16 cellular contexts compared by ENCODE assay signal in the genomic region with DNA sequence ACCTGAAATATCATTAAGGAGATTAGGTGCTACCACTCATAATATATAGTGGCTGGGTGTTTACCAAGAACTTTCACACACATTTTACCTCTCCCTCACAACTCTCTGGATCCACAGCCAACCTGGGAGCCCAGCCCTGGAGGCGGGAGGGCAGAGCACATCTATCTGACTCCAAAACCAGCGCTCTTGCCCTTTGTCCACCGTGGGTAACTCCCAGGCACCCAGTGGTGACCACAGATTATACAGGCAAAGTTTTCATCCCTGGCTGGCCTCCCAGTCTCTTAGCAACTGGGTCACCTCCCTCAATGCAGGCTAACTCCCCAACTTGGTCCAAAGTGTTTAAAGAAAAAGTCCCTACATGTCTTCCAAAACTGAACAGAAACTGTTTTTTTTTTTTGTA. TPM values are rescaled to one million over a fixed set of nuclear protein-coding genes. Genes with fewer than 3 reads are reported as not detected.
DNase-seq lines count a peak whose midpoint lies in the region; ATAC-seq, FAIRE-seq and TF ChIP-seq lines count a peak whose summit lies in the region.
"Had no signal": no experiment of that assay in that cellular context is flagged by ENCODE, and none has a peak within 500 bp of the region (broad histone marks: within the 10 kb centered on the region; RNA-seq: fewer than 3 reads in every experiment).

No MANE protein-coding gene starts in this region.

- in situ Hi-C loops in HepG2 (cut with HindIII; ENCODE audit: extremely low pct_ligation_motif_present, low pct_unique_long_range_greater_than_20kb), result no loop called here
- in situ Hi-C loops in mammary epithelial cell (cut with MboI; ENCODE audit: low sequenced_read_pairs in 2 of 2), result no loop called here

- H3K36me3 Mint-ChIP-seq in activated T-cell treated with anti-CD3 and anti-CD28 coated beads, Interleukin-2, amount 50 U/mL, for 4 hours (ENCODE audit: insufficient read depth), result no peaks in the 10 kb centered on the region
- H3K36me3 Mint-ChIP-seq: T-cell had no signal

- H3K9me3 Mint-ChIP-seq in activated T-cell treated with anti-CD3 and anti-CD28 coated beads, Interleukin-2, amount 50 U/mL, for 4 hours, result no peaks in the 10 kb centered on the region
- H3K9me3 Mint-ChIP-seq: activated CD4-positive, alpha-beta T cell treated with anti-CD3 and anti-CD28 coated beads, Interleukin-2, amount 10 ng/mL, durations not matched to agents 7 days and 5 days; stimulated activated naive CD8-positive, alpha-beta T cell treated with anti-CD3 and anti-CD28 coated beads, Interleukin-15, amount 100 ng/mL, for 72 hours; T-cell had no signal

- ATAC-seq in HepG2, result peak; percentile 8; the same call in 1 of the 3 replicates
- ATAC-seq in activated T-cell treated with anti-CD3 and anti-CD28 coated beads, Interleukin-2, amount 50 U/mL, for 4 hours, result no peak
- ATAC-seq: stimulated activated naive CD8-positive, alpha-beta T cell treated with anti-CD3 and anti-CD28 coated beads, Interleukin-15, amount 100 ng/mL, for 72 hours; T-cell had no signal

- no peak for TF ChIP-seq RAD21 in HepG2 (CRISPR knock-in tag; IDR thresholded peaks at IDR 0.05)

- no peak overlapping the region for H3K4me3 Mint-ChIP-seq in activated T-cell treated with anti-CD3 and anti-CD28 coated beads, Interleukin-2, amount 50 U/mL, for 4 hours
- H3K4me3 Mint-ChIP-seq: activated CD4-positive, alpha-beta T cell treated with anti-CD3 and anti-CD28 coated beads, Interleukin-2, amount 10 ng/mL, durations not matched to agents 7 days and 5 days had no signal

- H3K4me2 ChIP-seq in HepG2 (ENCODE audit: low read depth, low read length) (peak overlapping the region; percentile 81), mammary epithelial cell (ENCODE audit: insufficient read depth, low read depth, low read length) (no peak overlapping the region)

- dilution Hi-C loops in mammary epithelial cell (cut with HindIII; ENCODE audit: low sequenced_read_pairs), result no loop called here

- FAIRE-seq in HepG2 (lab: Jason Lieb, UNC), result peak; percentile 47

- H3K27me3 Mint-ChIP-seq in activated T-cell treated with anti-CD3 and anti-CD28 coated beads, Interleukin-2, amount 50 U/mL, for 4 hours (ENCODE audit: low read depth), result no peaks in the 10 kb centered on the region
- H3K27me3 Mint-ChIP-seq: T-cell had no signal

- no peak overlapping the region for H3K4me3 ChIP-seq in HepG2 (replicated peaks in 1 of 3; ENCODE audit: insufficient read depth in 1 of 3, low read depth in 2 of 3, low read length in 3 of 3)
- no peak overlapping the region for H3K4me3 ChIP-seq in stomach
- H3K4me3 ChIP-seq in mammary epithelial cell (replicated peaks in 1 of 3; ENCODE audit: insufficient read depth in 1 of 3, low read depth in 2 of 3, low read length in 3 of 3), result no peak overlapping the region

- H3K79me2 ChIP-seq in HepG2 (ENCODE audit: insufficient read depth, low read length) (peaks cover 22% of the 10 kb centered on the region), mammary epithelial cell (ENCODE audit: insufficient read depth, low read length) (peaks cover 23% of the 10 kb centered on the region)

- H3K9me3 ChIP-seq in HepG2 (ENCODE audit: low read length) (no peaks in the 10 kb centered on the region), stomach (no peaks in the 10 kb centered on the region), mammary epithelial cell (replicated peaks; ENCODE audit: insufficient read depth, low read length) (no peaks in the 10 kb centered on the region)

- DNase-seq in HT-29 (ENCODE audit: low spot score) (peak; percentile 38), HepG2 (ENCODE audit: low spot score) (peak; percentile 42), stomach (peak; percentile 61), mammary epithelial cell (no peak), NCI-H510A treated with DMSO at 0.1 percent for 48 hours (lab: John Stamatoyannopoulos, UW) (no peak), epidermal melanocyte (ENCODE audit: insufficient read length, low spot score) (no peak)
- no peak for DNase-seq in activated T-cell treated with anti-CD3 and anti-CD28 coated beads, Interleukin-2, amount 50 U/mL, for 4 hours
- DNase-seq: activated CD4-positive, alpha-beta T cell treated with anti-CD3 and anti-CD28 coated beads, Interleukin-2, amount 10 ng/mL, durations not matched to agents 7 days and 5 days; GDM1; KG1; NCI-H2107; stimulated activated naive CD8-positive, alpha-beta T cell treated with anti-CD3 and anti-CD28 coated beads, Interleukin-15, amount 100 ng/mL, for 72 hours; T-cell had no signal

- no peak overlapping the region for H2AFZ ChIP-seq in HepG2 (ENCODE audit: low read length)
- no peak overlapping the region for H2AFZ ChIP-seq in mammary epithelial cell (ENCODE audit: low read depth, low read length)

- TF ChIP-seq CTCF in HepG2 (CRISPR knock-in tag; IDR thresholded peaks at IDR 0.05), result no peak
- no peak for TF ChIP-seq CTCF in stomach (IDR thresholded peaks at IDR 0.05)
- TF ChIP-seq CTCF in mammary epithelial cell (conservative IDR thresholded peaks at IDR 0.05 in 1 of 2, IDR thresholded peaks at IDR 0.05 in 1 of 2; ENCODE audit: extremely low read depth in 1 of 2, insufficient read depth in 1 of 2, low read depth in 1 of 2, low read length in 2 of 2), result no peak

- no peaks in the 10 kb centered on the region for H4K20me1 ChIP-seq in HepG2 (ENCODE audit: insufficient read depth, low read length)
- no peaks in the 10 kb centered on the region for H4K20me1 ChIP-seq in mammary epithelial cell (ENCODE audit: insufficient read depth, low read length)

- H3K36me3 ChIP-seq in HepG2 (replicated peaks in 1 of 2; ENCODE audit: control insufficient read depth in 1 of 2, insufficient read depth in 2 of 2, low read length in 2 of 2), result no peaks in the 10 kb centered on the region
- H3K36me3 ChIP-seq in stomach, result peaks cover 0 to 14% (median 3%) of the 10 kb centered on the region in 4 donors
- H3K36me3 ChIP-seq in mammary epithelial cell (ENCODE audit: insufficient read depth, low read length), result no peaks in the 10 kb centered on the region

- BruUV-seq in HepG2 (replicated peaks; lab: Mats Ljungman, UMichigan) (no TSS peak), mammary epithelial cell (replicated peaks; lab: Mats Ljungman, UMichigan) (no TSS peak)

- TF ChIP-seq POLR2A in HepG2 (IDR thresholded peaks at IDR 0.05; ENCODE audit: insufficient read depth in 1 of 2, low read depth in 2 of 2, low read length in 2 of 2), result no peak
- no peak for TF ChIP-seq POLR2A in stomach (IDR thresholded peaks at IDR 0.05)

- H3K27ac ChIP-seq in angular gyrus (ENCODE audit: low read depth, low read length) (peak overlapping the region; percentile 3), HepG2 (ENCODE audit: extremely low read length, insufficient read depth, low read length) (peak overlapping the region; percentile 28), stomach (peak overlapping the region; percentile 9 to 55 (median 39)), mammary epithelial cell (ENCODE audit: insufficient read depth, low read depth, low read length) (no peak overlapping the region)
- H3K27ac ChIP-seq: epithelial cell of prostate had no signal

- H3K9ac ChIP-seq in HepG2 (ENCODE audit: insufficient read depth, low read depth, low read length) (no peak overlapping the region), mammary epithelial cell (ENCODE audit: insufficient read depth, low read length) (no peak overlapping the region)

- H3K4me1 Mint-ChIP-seq in activated T-cell treated with anti-CD3 and anti-CD28 coated beads, Interleukin-2, amount 50 U/mL, for 4 hours (ENCODE audit: low read depth), result peaks cover 7% of the 10 kb centered on the region

- 50% methylated on average over 3 of the region's 3 CpGs for WGBS in HepG2 (ENCODE audit: low lambda C conversion rate)
- WGBS in stomach, 5 donors, result 30 to 48% (median 39%) methylated on average over 3 of the region's 3 CpGs
- WGBS in mammary epithelial cell (ENCODE audit: low coverage, missing lambda C conversion rate), result 68% methylated on average over 3 of the region's 3 CpGs

- no peak for TF ChIP-seq EP300 in HepG2 (IDR thresholded peaks at IDR 0.05; ENCODE audit: low read depth in 2 of 2, low read length in 2 of 2)
- TF ChIP-seq EP300 in HepG2 (CRISPR knock-in tag; IDR thresholded peaks at IDR 0.05; ENCODE audit: borderline replicate concordance), result no peak
- TF ChIP-seq EP300 in stomach (IDR thresholded peaks at IDR 0.05), result no peak

- CTCF ChIA-PET in HepG2 (lab: Yijun Ruan, JAX; ENCODE audit: low intra/inter-chr PET ratio, low total read pairs) (no interaction called here), mammary epithelial cell (lab: Charles Lee; ENCODE audit: low non-redundant PET) (no interaction called here)

- intact Hi-C loops in HepG2 (cut with micrococcal nuclease; ENCODE audit: unreplicated experiment), result no loop called here
- intact Hi-C loops in stomach (cut with DNase I; ENCODE audit: low total_unique reads), result no loop called here
- intact Hi-C loops in mammary epithelial cell (cut with micrococcal nuclease), result no loop called here

- H3K27me3 ChIP-seq in HepG2 (ENCODE audit: control insufficient read depth in 1 of 2, insufficient read depth in 2 of 2, low read length in 2 of 2) (no peaks in the 10 kb centered on the region; a peak in 1 of 5 replicates), stomach (no peaks in the 10 kb centered on the region), mammary epithelial cell (ENCODE audit: insufficient read depth, low read length) (no peaks in the 10 kb centered on the region)

- POLR2A ChIA-PET in HepG2 (lab: Yijun Ruan, JAX), result no interaction called here

- peaks cover 77% of the 10 kb centered on the region for H3K4me1 ChIP-seq in HepG2 (ENCODE audit: insufficient read depth, low read length)
- peaks cover 56 to 76% (median 65%) of the 10 kb centered on the region in 4 donors for H3K4me1 ChIP-seq in stomach
- peaks cover 56% of the 10 kb centered on the region for H3K4me1 ChIP-seq in mammary epithelial cell (ENCODE audit: insufficient read depth, low read length)

RNA-seq across cellular contexts. Expression of a gene that starts 2.4 kb away (rescaled TPM):
- 4.0 and 5.7 TPM in 2 replicates for total RNA-seq in HT-29 (2014; rRNA removed; shearing (Covaris generic))
- 6.0 and 13.2 TPM in 2 replicates for total RNA-seq in HepG2 (2016; rRNA removed; fragmentation: Illumina TruSeq; extraction: Trizol)
- 4.1 and 4.7 TPM in 2 replicates for total RNA-seq in HepG2 (2016; cell fraction: cytosol; rRNA removed; fragmentation: Illumina TruSeq; extraction: Trizol; ENCODE audit: low read depth)
- total RNA-seq in HepG2 (2016; cell fraction: insoluble cytoplasmic fraction; rRNA removed; fragmentation: Illumina TruSeq; extraction: Trizol), result 6.2 and 13.0 TPM in 2 replicates
- 10.2 and 10.4 TPM in 2 replicates for total RNA-seq in HepG2 (2016; cell fraction: membrane; rRNA removed; fragmentation: Illumina TruSeq; extraction: Trizol)
- 8.2 and 9.4 TPM in 2 replicates for total RNA-seq in HepG2 (2016; cell fraction: nucleus; rRNA removed; fragmentation: Illumina TruSeq; extraction: Trizol)
- polyA plus RNA-seq in HepG2 (2011; rRNA removed), result 16.6 and 20.2 TPM in 2 replicates
- polyA plus RNA-seq in HepG2 (2011; cell fraction: cytosol; rRNA removed), result 19.1 and 22.5 TPM in 2 replicates
- 17.0 and 18.5 TPM in 2 replicates for polyA plus RNA-seq in HepG2 (2011; cell fraction: nucleus; rRNA removed)
- polyA plus RNA-seq in HepG2 (2012), result 13.9 and 14.2 TPM in 2 replicates
- polyA plus RNA-seq in HepG2 (2016; cell fraction: cytosol; fragmentation: Illumina TruSeq; extraction: Trizol; ENCODE audit: low read depth), result 2.4 TPM in 2 replicates
- 4.5 and 5.3 TPM in 2 replicates for polyA plus RNA-seq in HepG2 (2016; cell fraction: insoluble cytoplasmic fraction; fragmentation: Illumina TruSeq; extraction: Trizol; ENCODE audit: low read depth)
- 5.2 and 5.6 TPM in 2 replicates for polyA plus RNA-seq in HepG2 (2016; cell fraction: membrane; fragmentation: Illumina TruSeq; extraction: Trizol; ENCODE audit: low read depth)
- 19.6 and 20.2 TPM in 2 replicates for polyA plus RNA-seq in HepG2 (2016; cell fraction: nucleus; fragmentation: Illumina TruSeq; extraction: Trizol; ENCODE audit: insufficient read depth, low read depth)
- 21.8 and 127 TPM in 2 replicates for polyA minus RNA-seq in HepG2 (2011; rRNA and poly(A)+ RNA removed; ENCODE audit: low replicate concordance)
- polyA minus RNA-seq in HepG2 (2011; cell fraction: cytosol; rRNA and poly(A)+ RNA removed), result 28.0 and 29.7 TPM in 2 replicates
- polyA minus RNA-seq in HepG2 (2011; cell fraction: nucleus; rRNA and poly(A)+ RNA removed), result 6.8 and 10.7 TPM in 2 replicates
- total RNA-seq in stomach, result 1 to 10 TPM; 1.8 to 9.9 (median 5.3) TPM
- polyA plus RNA-seq in stomach, result 10 to 100 TPM in 1 of 3 donors, 1 to 10 TPM in 2; 4.3 to 10.5 (median 5.4) TPM
- 10 to 100 TPM; 21.6 to 28.3 TPM for total RNA-seq in mammary epithelial cell
- polyA plus RNA-seq in mammary epithelial cell, result 18.2 TPM
- 17.3 TPM for polyA minus RNA-seq in mammary epithelial cell
- total RNA-seq in activated T-cell treated with anti-CD3 and anti-CD28 coated beads, Interleukin-2, amount 50 U/mL, for 4 hours, result 1 to 10 TPM; 4.5 to 7.5 (median 5.4) TPM

RNA-seq across cellular contexts. Expression of a gene that starts 13.9 kb away (rescaled TPM):
- 8.3 and 11.4 TPM in 2 replicates for total RNA-seq in HT-29 (2014; rRNA removed; shearing (Covaris generic))
- 12.3 and 12.8 TPM in 2 replicates for total RNA-seq in HepG2 (2016; rRNA removed; fragmentation: Illumina TruSeq; extraction: Trizol)
- 5.7 TPM in 2 replicates for total RNA-seq in HepG2 (2016; cell fraction: cytosol; rRNA removed; fragmentation: Illumina TruSeq; extraction: Trizol; ENCODE audit: low read depth)
- total RNA-seq in HepG2 (2016; cell fraction: insoluble cytoplasmic fraction; rRNA removed; fragmentation: Illumina TruSeq; extraction: Trizol), result 12.6 and 14.1 TPM in 2 replicates
- total RNA-seq in HepG2 (2016; cell fraction: membrane; rRNA removed; fragmentation: Illumina TruSeq; extraction: Trizol), result 10.9 and 11.6 TPM in 2 replicates
- total RNA-seq in HepG2 (2016; cell fraction: nucleus; rRNA removed; fragmentation: Illumina TruSeq; extraction: Trizol), result 10.2 and 12.0 TPM in 2 replicates
- 2.4 and 3.8 TPM in 2 replicates for polyA plus RNA-seq in HepG2 (2011; rRNA removed)
- 2.0 and 2.5 TPM in 2 replicates for polyA plus RNA-seq in HepG2 (2011; cell fraction: cytosol; rRNA removed)
- polyA plus RNA-seq in HepG2 (2011; cell fraction: nucleus; rRNA removed), result 2.3 TPM in 2 replicates
- 1.4 and 2.3 TPM in 2 replicates for polyA plus RNA-seq in HepG2 (2012)
- 2.5 and 3.0 TPM in 2 replicates for polyA plus RNA-seq in HepG2 (2016; cell fraction: cytosol; fragmentation: Illumina TruSeq; extraction: Trizol; ENCODE audit: low read depth)
- 12.7 and 13.5 TPM in 2 replicates for polyA plus RNA-seq in HepG2 (2016; cell fraction: insoluble cytoplasmic fraction; fragmentation: Illumina TruSeq; extraction: Trizol; ENCODE audit: low read depth)
- 4.7 and 4.8 TPM in 2 replicates for polyA plus RNA-seq in HepG2 (2016; cell fraction: membrane; fragmentation: Illumina TruSeq; extraction: Trizol; ENCODE audit: low read depth)
- polyA plus RNA-seq in HepG2 (2016; cell fraction: nucleus; fragmentation: Illumina TruSeq; extraction: Trizol; ENCODE audit: insufficient read depth, low read depth), result 7.1 and 8.3 TPM in 2 replicates
- polyA minus RNA-seq in HepG2 (2011; rRNA and poly(A)+ RNA removed; ENCODE audit: low replicate concordance), result 4.6 and 20.8 TPM in 2 replicates
- polyA minus RNA-seq in HepG2 (2011; cell fraction: cytosol; rRNA and poly(A)+ RNA removed), result 2.7 and 3.9 TPM in 2 replicates
- polyA minus RNA-seq in HepG2 (2011; cell fraction: nucleus; rRNA and poly(A)+ RNA removed), result 5.7 and 7.3 TPM in 2 replicates
- total RNA-seq in stomach, result 1 to 10 TPM in 1 of 5 donors, under 1 TPM in 1, not detected in 3; 0.87 to 2.8 TPM
- polyA plus RNA-seq in stomach, result 1 to 10 TPM in 1 of 3 donors, under 1 TPM in 2; 0.68 to 1.5 (median 1.00) TPM
- 1 to 10 TPM; 5.7 to 9.3 TPM for total RNA-seq in mammary epithelial cell
- polyA plus RNA-seq in mammary epithelial cell, result 9.9 TPM
- polyA minus RNA-seq in mammary epithelial cell, result 10.2 TPM
- 1 to 10 TPM; 4.1 to 4.6 (median 4.5) TPM for total RNA-seq in activated T-cell treated with anti-CD3 and anti-CD28 coated beads, Interleukin-2, amount 50 U/mL, for 4 hours
- total RNA-seq: cardiac septum had no signal

RNA-seq across cellular contexts. Expression of a gene that starts 33.1 kb away (rescaled TPM):
- total RNA-seq in HT-29 (2014; rRNA removed; shearing (Covaris generic)), result 80.1 and 83.8 TPM in 2 replicates
- total RNA-seq in HepG2 (2016; rRNA removed; fragmentation: Illumina TruSeq; extraction: Trizol) (409 and 618 TPM in 2 replicates), stomach (10 to 100 TPM; 25.9 to 74.2 (median 44.6) TPM), mammary epithelial cell (100 to 1,000 TPM in 1 of 2 donors, 10 to 100 TPM in 1; 42.5 to 202 TPM)
- 56.4 and 56.9 TPM in 2 replicates for total RNA-seq in HepG2 (2016; cell fraction: cytosol; rRNA removed; fragmentation: Illumina TruSeq; extraction: Trizol; ENCODE audit: low read depth)
- 416 and 627 TPM in 2 replicates for total RNA-seq in HepG2 (2016; cell fraction: insoluble cytoplasmic fraction; rRNA removed; fragmentation: Illumina TruSeq; extraction: Trizol)
- total RNA-seq in HepG2 (2016; cell fraction: membrane; rRNA removed; fragmentation: Illumina TruSeq; extraction: Trizol), result 77.5 and 91.5 TPM in 2 replicates
- total RNA-seq in HepG2 (2016; cell fraction: nucleus; rRNA removed; fragmentation: Illumina TruSeq; extraction: Trizol), result 147 and 152 TPM in 2 replicates
- polyA plus RNA-seq in HepG2 (2011; rRNA removed) (27.3 and 45.9 TPM in 2 replicates), stomach (100 to 1,000 TPM in 2 of 3 donors, 10 to 100 TPM in 1; 79.0 to 109 (median 108) TPM), mammary epithelial cell (73.8 TPM)
- 14.4 and 19.7 TPM in 2 replicates for polyA plus RNA-seq in HepG2 (2011; cell fraction: cytosol; rRNA removed)
- polyA plus RNA-seq in HepG2 (2011; cell fraction: nucleus; rRNA removed), result 19.5 and 20.7 TPM in 2 replicates
- polyA plus RNA-seq in HepG2 (2012), result 58.4 and 155 TPM in 2 replicates
- 80.3 and 82.5 TPM in 2 replicates for polyA plus RNA-seq in HepG2 (2016; cell fraction: cytosol; fragmentation: Illumina TruSeq; extraction: Trizol; ENCODE audit: low read depth)
- polyA plus RNA-seq in HepG2 (2016; cell fraction: insoluble cytoplasmic fraction; fragmentation: Illumina TruSeq; extraction: Trizol; ENCODE audit: low read depth), result 774 and 823 TPM in 2 replicates
- polyA plus RNA-seq in HepG2 (2016; cell fraction: membrane; fragmentation: Illumina TruSeq; extraction: Trizol; ENCODE audit: low read depth), result 86.8 and 89.3 TPM in 2 replicates
- 316 and 323 TPM in 2 replicates for polyA plus RNA-seq in HepG2 (2016; cell fraction: nucleus; fragmentation: Illumina TruSeq; extraction: Trizol; ENCODE audit: insufficient read depth, low read depth)
- polyA minus RNA-seq in HepG2 (2011; rRNA and poly(A)+ RNA removed; ENCODE audit: low replicate concordance), result 11.3 and 32.5 TPM in 2 replicates
- polyA minus RNA-seq in HepG2 (2011; cell fraction: cytosol; rRNA and poly(A)+ RNA removed), result 18.3 and 20.7 TPM in 2 replicates
- polyA minus RNA-seq in HepG2 (2011; cell fraction: nucleus; rRNA and poly(A)+ RNA removed), result 22.0 and 32.7 TPM in 2 replicates
- polyA minus RNA-seq in mammary epithelial cell, result 50.2 TPM
- 10 to 100 TPM; 68.0 to 94.8 (median 80.0) TPM for total RNA-seq in activated T-cell treated with anti-CD3 and anti-CD28 coated beads, Interleukin-2, amount 50 U/mL, for 4 hours

RNA-seq across cellular contexts. Expression of a gene that starts 53.4 kb away (rescaled TPM):
- 13.6 and 22.0 TPM in 2 replicates for total RNA-seq in HT-29 (2014; rRNA removed; shearing (Covaris generic))
- total RNA-seq in HepG2 (2016; rRNA removed; fragmentation: Illumina TruSeq; extraction: Trizol) (38.0 and 47.5 TPM in 2 replicates), stomach (100 to 1,000 TPM in 3 of 5 donors, 10 to 100 TPM in 2; 39.3 to 301 (median 107) TPM), mammary epithelial cell (10 to 100 TPM; 31.2 to 39.0 TPM)
- 28.2 and 30.9 TPM in 2 replicates for total RNA-seq in HepG2 (2016; cell fraction: cytosol; rRNA removed; fragmentation: Illumina TruSeq; extraction: Trizol; ENCODE audit: low read depth)
- total RNA-seq in HepG2 (2016; cell fraction: insoluble cytoplasmic fraction; rRNA removed; fragmentation: Illumina TruSeq; extraction: Trizol), result 40.1 and 47.2 TPM in 2 replicates
- 56.8 and 65.1 TPM in 2 replicates for total RNA-seq in HepG2 (2016; cell fraction: membrane; rRNA removed; fragmentation: Illumina TruSeq; extraction: Trizol)
- 25.8 and 26.4 TPM in 2 replicates for total RNA-seq in HepG2 (2016; cell fraction: nucleus; rRNA removed; fragmentation: Illumina TruSeq; extraction: Trizol)
- polyA plus RNA-seq in HepG2 (2011; rRNA removed) (55.7 and 68.1 TPM in 2 replicates), stomach (10 to 100 TPM; 41.1 to 52.4 (median 49.5) TPM), mammary epithelial cell (27.1 TPM)
- 36.1 and 44.8 TPM in 2 replicates for polyA plus RNA-seq in HepG2 (2011; cell fraction: cytosol; rRNA removed)
- polyA plus RNA-seq in HepG2 (2011; cell fraction: nucleus; rRNA removed), result 196 and 210 TPM in 2 replicates
- polyA plus RNA-seq in HepG2 (2012), result 39.2 and 42.0 TPM in 2 replicates
- 28.1 and 35.4 TPM in 2 replicates for polyA plus RNA-seq in HepG2 (2016; cell fraction: cytosol; fragmentation: Illumina TruSeq; extraction: Trizol; ENCODE audit: low read depth)
- 45.3 and 52.8 TPM in 2 replicates for polyA plus RNA-seq in HepG2 (2016; cell fraction: insoluble cytoplasmic fraction; fragmentation: Illumina TruSeq; extraction: Trizol; ENCODE audit: low read depth)
- 52.1 and 54.5 TPM in 2 replicates for polyA plus RNA-seq in HepG2 (2016; cell fraction: membrane; fragmentation: Illumina TruSeq; extraction: Trizol; ENCODE audit: low read depth)
- polyA plus RNA-seq in HepG2 (2016; cell fraction: nucleus; fragmentation: Illumina TruSeq; extraction: Trizol; ENCODE audit: insufficient read depth, low read depth), result 60.6 and 65.4 TPM in 2 replicates
- 29.8 and 53.8 TPM in 2 replicates for polyA minus RNA-seq in HepG2 (2011; rRNA and poly(A)+ RNA removed; ENCODE audit: low replicate concordance)
- polyA minus RNA-seq in HepG2 (2011; cell fraction: cytosol; rRNA and poly(A)+ RNA removed), result 18.0 and 18.1 TPM in 2 replicates
- polyA minus RNA-seq in HepG2 (2011; cell fraction: nucleus; rRNA and poly(A)+ RNA removed), result 23.8 and 32.3 TPM in 2 replicates
- 44.1 TPM for polyA minus RNA-seq in mammary epithelial cell
- total RNA-seq in activated T-cell treated with anti-CD3 and anti-CD28 coated beads, Interleukin-2, amount 50 U/mL, for 4 hours, result 10 to 100 TPM; 27.7 to 37.4 (median 35.5) TPM

Comparison
In these comparisons a context has a peak if more than half of its experiments do, and no peak if none do; other contexts are left out.
1. DNase-seq: peak in HT-29 (single experiment), HepG2 (single experiment) and stomach (single experiment); none in mammary epithelial cell (single experiment), NCI-H510A treated with DMSO at 0.1 percent for 48 hours (single experiment), epidermal melanocyte (single experiment) and activated T-cell treated with anti-CD3 and anti-CD28 coated beads, Interleukin-2, amount 50 U/mL, for 4 hours (single experiment).